35 cellular contexts compared by ENCODE assay signal in the genomic region with DNA sequence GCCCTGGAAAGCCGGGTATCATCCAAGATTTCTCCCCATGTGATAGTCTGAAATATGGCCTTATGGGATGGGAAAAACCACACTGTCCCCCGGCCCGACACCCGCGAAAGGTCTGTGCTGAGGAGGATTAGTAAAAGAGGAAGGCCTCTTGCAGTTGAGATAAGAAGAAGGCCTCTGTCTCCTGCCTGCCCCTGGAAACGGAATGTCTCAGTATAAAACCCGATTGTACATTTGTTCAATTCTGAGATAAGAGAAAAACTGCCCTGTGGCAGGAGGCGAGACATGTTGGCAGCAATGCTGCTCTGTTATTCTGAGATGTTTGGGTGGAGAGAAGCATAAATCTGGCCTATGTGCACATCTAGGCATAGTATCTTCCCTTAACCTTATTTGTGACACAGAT. TPM values are rescaled to one million over a fixed set of nuclear protein-coding genes. Genes with fewer than 3 reads are reported as not detected.
"Had no signal": no experiment of that assay in that cellular context is flagged by ENCODE, and none has a peak within 500 bp of the region (broad histone marks: within the 10 kb centered on the region; RNA-seq: fewer than 3 reads in every experiment).

No MANE protein-coding gene starts in this region.

- H3K36me3 ChIP-seq: adrenal gland, breast epithelium had no signal

- H3K4me3 ChIP-seq: adrenal gland, body of pancreas, breast epithelium, PC-9 had no signal

- H3K9me3 Mint-ChIP-seq: activated CD4-positive, alpha-beta T cell treated with anti-CD3 and anti-CD28 coated beads, Interleukin-2, amount 10 ng/mL, durations not matched to agents 7 days and 5 days; activated naive CD4-positive, alpha-beta T cell treated with anti-CD3 and anti-CD28 coated beads, Interleukin-2, amount 50 U/mL, for 72 hours; activated T-cell treated with anti-CD3 and anti-CD28 coated beads, Interleukin-2, amount 50 U/mL, for 24 hours; T-helper 1 cell treated with Interleukin-12 subunit alpha and Interleukin-12 subunit beta and Interleukin-4 antibody, amounts not matched to agents 30 μg/mL and 1 μg/mL, for 36 hours had no signal

- H3K4me1 ChIP-seq: adrenal gland, body of pancreas, breast epithelium had no signal

- H3K27ac ChIP-seq: adrenal gland, body of pancreas, breast epithelium, PC-9, RWPE1 had no signal

- H3K27me3 ChIP-seq: adrenal gland, body of pancreas had no signal

- H3K36me3 Mint-ChIP-seq: activated naive CD4-positive, alpha-beta T cell treated with anti-CD3 and anti-CD28 coated beads, Interleukin-2, amount 50 U/mL, for 72 hours; WTC11 had no signal

- H3K4me1 Mint-ChIP-seq: activated CD4-positive, alpha-beta T cell treated with anti-CD3 and anti-CD28 coated beads for 36 hours; activated CD4-positive, alpha-beta T cell treated with anti-CD3 and anti-CD28 coated beads, Interleukin-2, amount 10 ng/mL, durations not matched to agents 7 days and 5 days; WTC11 had no signal

- H3K4me3 Mint-ChIP-seq: activated CD4-positive, alpha-beta T cell treated with anti-CD3 and anti-CD28 coated beads for 36 hours; activated CD4-positive, alpha-beta T cell treated with anti-CD3 and anti-CD28 coated beads, Interleukin-2, amount 10 ng/mL, durations not matched to agents 7 days and 5 days; activated CD8-positive, alpha-beta T cell treated with anti-CD3 and anti-CD28 coated beads, Interleukin-2, amount 10 ng/mL, durations not matched to agents 7 days and 5 days; activated T-cell treated with anti-CD3 and anti-CD28 coated beads, Interleukin-2, amount 50 U/mL, for 24 hours; T-helper 1 cell treated with Interleukin-12 subunit alpha and Interleukin-12 subunit beta and Interleukin-4 antibody, amounts not matched to agents 30 μg/mL and 1 μg/mL, for 36 hours; T-helper 2 cell treated with Interferon-gamma antibody and Interleukin-4, amounts not matched to agents 5 μg/mL and 100 μg/mL, for 36 hours; WTC11 had no signal

- DNase-seq: activated CD4-positive, alpha-beta T cell treated with anti-CD3 and anti-CD28 coated beads for 36 hours; activated CD4-positive, alpha-beta T cell treated with anti-CD3 and anti-CD28 coated beads, Interleukin-2, amount 10 ng/mL, durations not matched to agents 7 days and 5 days; activated CD4-positive, alpha-beta T cell treated with anti-CD3 and anti-CD28 coated beads, Interleukin-2, amount 50 U/mL, for 48 hours; activated CD8-positive, alpha-beta T cell treated with anti-CD3 and anti-CD28 coated beads, Interleukin-2, amount 10 ng/mL, durations not matched to agents 7 days and 5 days; activated gamma-delta T cell; activated naive CD4-positive, alpha-beta T cell treated with Interleukin-2 at 50 U/mL for 16 hours; activated T-cell treated with anti-CD3 and anti-CD28 coated beads, Interleukin-2, amount 50 U/mL, for 24 hours; adrenal gland; body of pancreas; Karpas-422; NCI-H1048; NCI-H1105 treated with DMSO at 0.1 percent for 48 hours; NCI-H1436; NCI-H1694; NCI-H1930; NCI-H2081 treated with DMSO at 0.1 percent for 48 hours; NCI-H345; NCI-H526; NCI-H748 treated with DMSO at 0.1 percent for 48 hours; NK-92 treated with Interleukin-12 subunit alpha and Interleukin-12 subunit beta, amount 100 ng/mL, for 24 hours; PC-9; SIG-M5 had no signal

- H3K9me3 ChIP-seq: adrenal gland, body of pancreas, breast epithelium had no signal

- H3K27ac Mint-ChIP-seq: activated CD4-positive, alpha-beta T cell treated with anti-CD3 and anti-CD28 coated beads for 36 hours; activated CD4-positive, alpha-beta T cell treated with anti-CD3 and anti-CD28 coated beads, Interleukin-2, amount 10 ng/mL, durations not matched to agents 7 days and 5 days; activated CD8-positive, alpha-beta T cell treated with anti-CD3 and anti-CD28 coated beads, Interleukin-2, amount 10 ng/mL, durations not matched to agents 7 days and 5 days; activated naive CD4-positive, alpha-beta T cell treated with anti-CD3 and anti-CD28 coated beads, Interleukin-2, amount 50 U/mL, for 72 hours; activated T-cell treated with anti-CD3 and anti-CD28 coated beads, Interleukin-2, amount 50 U/mL, for 24 hours; activated T-helper 2 cell treated with anti-CD3 and anti-CD28 coated beads, Interferon-gamma antibody, Interleukin-2, Interleukin-4, amounts not matched to agents 10 μg/mL and 5 μg/mL and 100 μg/mL, durations not matched to agents 14 hours and 24 hours and 36 hours; T-helper 1 cell treated with Interleukin-12 subunit alpha and Interleukin-12 subunit beta and Interleukin-4 antibody, amounts not matched to agents 30 μg/mL and 1 μg/mL, for 36 hours; T-helper 2 cell treated with Interferon-gamma antibody and Interleukin-4, amounts not matched to agents 5 μg/mL and 100 μg/mL, for 36 hours; WTC11 had no signal

RNA-seq across cellular contexts. Expression of gene RUFY4, which starts 26.8 kb away (rescaled TPM):
- total RNA-seq: astrocyte, body of pancreas, cardiac septum, MCF 10A, PC-9, Right ventricle myocardium inferior, SK-MEL-5 had no signal

RNA-seq across cellular contexts. Expression of gene CXCR2, which starts 30.0 kb away (rescaled TPM):
- total RNA-seq: body of pancreas, MCF 10A, NCI-H460, PC-9, SK-MEL-5 had no signal
